8 cellular contexts compared by ENCODE assay signal in the genomic region with DNA sequence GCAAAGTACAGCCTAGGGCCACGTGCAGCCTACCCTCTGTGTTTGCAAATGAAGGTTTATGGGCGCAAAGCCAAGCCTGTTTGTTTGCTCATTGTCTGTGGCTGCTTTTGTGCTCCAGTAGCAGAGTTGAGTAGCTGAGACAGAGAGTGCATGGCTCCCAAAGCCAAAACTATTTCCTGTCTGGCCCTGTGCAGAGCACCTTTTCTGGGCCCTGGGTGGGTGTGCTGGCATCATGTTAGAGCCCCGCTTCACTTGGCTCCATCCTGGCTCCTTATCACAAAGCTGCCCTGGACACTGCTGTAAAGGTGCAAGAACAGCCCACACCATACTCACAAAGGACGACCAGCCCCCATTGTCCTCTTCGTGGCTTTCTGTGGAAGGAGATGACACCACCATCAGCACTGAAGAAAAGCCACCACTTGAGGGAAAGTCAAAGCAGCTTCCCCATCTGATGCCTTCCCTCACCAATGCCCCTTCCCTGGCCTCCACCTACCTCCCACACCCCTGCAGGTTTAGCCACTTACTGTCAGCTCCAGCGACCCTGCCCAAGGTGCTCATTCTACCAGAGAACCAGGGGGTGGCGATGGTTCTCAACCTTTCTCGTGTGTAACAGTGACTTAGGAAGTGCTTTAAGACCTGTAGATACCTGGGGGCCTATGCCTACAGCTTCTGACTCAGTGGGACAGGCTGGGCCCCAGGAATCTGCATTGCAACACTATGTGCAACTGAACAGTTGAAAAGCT. TPM values are rescaled to one million over a fixed set of nuclear protein-coding genes. Genes with fewer than 3 reads are reported as not detected.
DNase-seq lines count a peak whose midpoint lies in the region; ATAC-seq, FAIRE-seq and TF ChIP-seq lines count a peak whose summit lies in the region.

No MANE protein-coding gene starts in this region.

- no TSS peak for BruUV-seq in mammary epithelial cell (replicated peaks; lab: Mats Ljungman, UMichigan)

- H3K9me3 ChIP-seq in HEK293 (ENCODE audit: control insufficient read depth, insufficient read depth, low read depth, low read length) (no peaks in the 10 kb centered on the region), SK-N-SH (no peaks in the 10 kb centered on the region), mammary epithelial cell (replicated peaks; ENCODE audit: insufficient read depth, low read length) (no peaks in the 10 kb centered on the region), sigmoid colon (no peaks in the 10 kb centered on the region)

- CTCF ChIA-PET in HEK293 (lab: Yijun Ruan, JAX) (interaction anchor here (0.6 to 7.5 kb wide), 24 partner anchors 8 to 577 kb away, joined by 3 to 65 read pairs (median 4); no protein-coding TSS in a partner anchor), SK-N-SH (lab: Yijun Ruan, JAX) (interaction anchor here (0.6 to 6.7 kb wide), 19 partner anchors 8 to 359 kb away, joined by 3 to 35 read pairs (median 4); no protein-coding TSS in a partner anchor), mammary epithelial cell (lab: Charles Lee; ENCODE audit: low non-redundant PET) (interaction anchor here (0.6 kb wide), 1 partner anchor 129 kb away, joined by 4 read pairs; no protein-coding TSS in a partner anchor)

- H3K4me2 ChIP-seq in SK-N-SH (no peak overlapping the region), mammary epithelial cell (ENCODE audit: insufficient read depth, low read depth, low read length) (no peak overlapping the region)

- no peak for DNase-seq in AG10803 (ENCODE audit: low read depth)
- peak; percentile 42 for DNase-seq in SK-N-SH
- DNase-seq in mammary epithelial cell: peak; percentile 13
- peak; percentile 61 for DNase-seq in sigmoid colon
- DNase-seq in frontal cortex (ENCODE audit: low spot score in 2 of 2): no peak
- DNase-seq in SW 1271 (lab: John Stamatoyannopoulos, UW): no peak

- intact Hi-C loops in mammary epithelial cell (cut with micrococcal nuclease) (loop anchor here (1.0 kb wide), 1 partner anchor 147 kb away; no protein-coding TSS in a partner anchor), sigmoid colon (cut with DNase I) (no loop called here)

- TF ChIP-seq EP300 in SK-N-SH (IDR thresholded peaks at IDR 0.05; ENCODE audit: borderline replicate concordance in 1 of 2, low read depth in 1 of 2, low read length in 1 of 2) (no peak), sigmoid colon (IDR thresholded peaks at IDR 0.05) (no peak)

- H3K36me3 ChIP-seq in HEK293 (ENCODE audit: control insufficient read depth in 2 of 2, insufficient read depth in 1 of 2, low read length in 2 of 2) (no peaks in the 10 kb centered on the region), SK-N-SH (replicated peaks in 1 of 2; ENCODE audit: control insufficient read depth in 1 of 2, insufficient read depth in 2 of 2, low read length in 1 of 2) (no peaks in the 10 kb centered on the region), mammary epithelial cell (ENCODE audit: insufficient read depth, low read length) (no peaks in the 10 kb centered on the region), sigmoid colon (no peaks in the 10 kb centered on the region)

- no peak for ATAC-seq in HG03460 (IDR thresholded peaks at IDR 0.05; ENCODE audit: unreplicated experiment)

- no peak for TF ChIP-seq POLR2A in sigmoid colon (IDR thresholded peaks at IDR 0.05)

- H3K79me2 ChIP-seq in SK-N-SH (ENCODE audit: insufficient read depth) (no peaks in the 10 kb centered on the region), mammary epithelial cell (ENCODE audit: insufficient read depth, low read length) (no peaks in the 10 kb centered on the region)

- no peaks in the 10 kb centered on the region for H3K27me3 ChIP-seq in SK-N-SH (ENCODE audit: insufficient read depth)
- H3K27me3 ChIP-seq in mammary epithelial cell (ENCODE audit: insufficient read depth, low read length): peaks cover 4% of the 10 kb centered on the region
- H3K27me3 ChIP-seq in sigmoid colon: no peaks in the 10 kb centered on the region

- in situ Hi-C loops in mammary epithelial cell (cut with MboI; ENCODE audit: low sequenced_read_pairs in 2 of 2): loop anchor here (10.0 to 25.0 kb wide), 2 partner anchors 141 to 338 kb away; no protein-coding TSS in a partner anchor

- H2AFZ ChIP-seq in SK-N-SH (ENCODE audit: low read depth) (no peak overlapping the region), mammary epithelial cell (ENCODE audit: low read depth, low read length) (no peak overlapping the region)

- POLR2A ChIA-PET in HEK293 (lab: Yijun Ruan, JAX) (interaction anchor here (0.6 kb wide), 1 partner anchor 42 kb away, joined by 5 read pairs; no protein-coding TSS in a partner anchor), SK-N-SH (lab: Yijun Ruan, JAX) (no interaction called here)

- 63% methylated on average over 5 of the region's 8 CpGs for WGBS in SK-N-SH (ENCODE audit: low lambda C conversion rate)
- WGBS in mammary epithelial cell (ENCODE audit: low coverage, missing lambda C conversion rate): 79% methylated on average over 7 of the region's 8 CpGs
- WGBS in sigmoid colon, 2 donors: 38 to 54% methylated on average over 8 of the region's 8 CpGs

- H3K4me1 ChIP-seq in HEK293 (ENCODE audit: control insufficient read depth, insufficient read depth, low read length) (no peaks in the 10 kb centered on the region), SK-N-SH (ENCODE audit: control insufficient read depth in 1 of 2, insufficient read depth in 2 of 2, low read depth in 1 of 2, low read length in 1 of 2) (peaks cover 0 to 10% of the 10 kb centered on the region in 2 experiments; a peak in 1 of 4 replicates), mammary epithelial cell (ENCODE audit: insufficient read depth, low read length) (no peaks in the 10 kb centered on the region), sigmoid colon (peaks cover 0 to 9% (median 8%) of the 10 kb centered on the region in 4 donors)

- dilution Hi-C loops in mammary epithelial cell (cut with HindIII; ENCODE audit: low sequenced_read_pairs): no loop called here

- peak; percentile 61 for TF ChIP-seq RAD21 in SK-N-SH (IDR thresholded peaks at IDR 0.05; ENCODE audit: low read length)

- H4K20me1 ChIP-seq in SK-N-SH (ENCODE audit: insufficient read depth) (no peaks in the 10 kb centered on the region), mammary epithelial cell (ENCODE audit: insufficient read depth, low read length) (no peaks in the 10 kb centered on the region)

- H3K27ac ChIP-seq in HEK293 (ENCODE audit: extremely low read depth, low read depth, low read length) (no peak overlapping the region), SK-N-SH (ENCODE audit: low read depth in 2 of 2, low read length in 1 of 2) (no peak overlapping the region), mammary epithelial cell (ENCODE audit: insufficient read depth, low read depth, low read length) (no peak overlapping the region), sigmoid colon (no peak overlapping the region)

- no peaks in the 10 kb centered on the region for H3F3A ChIP-seq in SK-N-SH (replicated peaks; ENCODE audit: insufficient read depth)

- TF ChIP-seq CTCF in AG10803 (conservative IDR thresholded peaks at IDR 0.05; ENCODE audit: low read length): peak; percentile 13; the same call in 1 of the 2 replicates
- TF ChIP-seq CTCF in HEK293 (tag by site-specific recombination; IDR thresholded peaks at IDR 0.05): no peak; the same call in 1 of the 2 replicates
- no peak; the same call in 1 of the 2 replicates for TF ChIP-seq CTCF in SK-N-SH (IDR thresholded peaks at IDR 0.05)
- TF ChIP-seq CTCF in mammary epithelial cell (conservative IDR thresholded peaks at IDR 0.05 in 1 of 2, IDR thresholded peaks at IDR 0.05 in 1 of 2; ENCODE audit: extremely low read depth in 1 of 2, insufficient read depth in 1 of 2, low read depth in 1 of 2, low read length in 2 of 2): peak in 1 of 2 donors; percentile 18
- TF ChIP-seq CTCF in sigmoid colon (IDR thresholded peaks at IDR 0.05): no peak

- H3K9me2 ChIP-seq in SK-N-SH: no peaks in the 10 kb centered on the region

- no peak for FAIRE-seq in frontal cortex (lab: Jason Lieb, UNC)

- H3K4me3 ChIP-seq in AG10803 (ENCODE audit: low read length): no peak overlapping the region
- no peak overlapping the region for H3K4me3 ChIP-seq in HEK293 (ENCODE audit: low read depth, low read length)
- no peak overlapping the region for H3K4me3 ChIP-seq in SK-N-SH (ENCODE audit: low read depth in 2 of 2, low read length in 1 of 2)
- H3K4me3 ChIP-seq in mammary epithelial cell (replicated peaks in 1 of 3; ENCODE audit: insufficient read depth in 1 of 3, low read depth in 2 of 3, low read length in 3 of 3): no peak overlapping the region
- no peak overlapping the region for H3K4me3 ChIP-seq in sigmoid colon

- H3K9ac ChIP-seq in SK-N-SH (no peak overlapping the region), mammary epithelial cell (ENCODE audit: insufficient read depth, low read length) (no peak overlapping the region)

TF ChIP-seq in HEK293, 187 proteins besides CTCF, POLR2A, EP300 and RAD21 (continues in another document):
- TF ChIP-seq ZNF394 (tag by site-specific recombination; IDR thresholded peaks at IDR 0.05; ENCODE audit: borderline replicate concordance): no peak
- no peak for TF ChIP-seq MZF1 (tag by site-specific recombination; IDR thresholded peaks at IDR 0.05; ENCODE audit: borderline replicate concordance)
- TF ChIP-seq ZNF16 (tag by site-specific recombination; IDR thresholded peaks at IDR 0.05; ENCODE audit: low read depth): no peak
- TF ChIP-seq ZNF354C (tag by site-specific recombination; IDR thresholded peaks at IDR 0.05; ENCODE audit: borderline replicate concordance, low read depth): no peak
- TF ChIP-seq ZNF239 (tag by site-specific recombination; IDR thresholded peaks at IDR 0.05): no peak

TF ChIP-seq in SK-N-SH, 30 proteins besides CTCF, POLR2A, EP300 and RAD21:
- TF ChIP-seq RCOR1 (IDR thresholded peaks at IDR 0.05; ENCODE audit: low read length) (no peak), SMC3 (IDR thresholded peaks at IDR 0.05; ENCODE audit: low read depth, low read length) (peak; percentile 23; the same call in 1 of the 2 replicates), RXRA (IDR thresholded peaks at IDR 0.05; ENCODE audit: borderline replicate concordance, low read depth) (no peak), MEF2A (IDR thresholded peaks at IDR 0.05; ENCODE audit: borderline replicate concordance, low read depth) (no peak)

RNA-seq across cellular contexts. Expression of a gene that starts 23.4 kb away (rescaled TPM):
- polyA plus RNA-seq in SK-N-SH (2012; rRNA removed): not detected in 2 replicates
- not detected in 2 replicates for polyA plus RNA-seq in SK-N-SH (2012; cell fraction: cytosol; rRNA removed)
- not detected in 2 replicates for polyA plus RNA-seq in SK-N-SH (2012; cell fraction: nucleus; rRNA removed)
- not detected for total RNA-seq in mammary epithelial cell
- not detected for polyA plus RNA-seq in mammary epithelial cell
- not detected for polyA minus RNA-seq in mammary epithelial cell
- 10 to 100 TPM; 10.2 to 17.2 (median 13.6) TPM for total RNA-seq in sigmoid colon
- 10 to 100 TPM in 1 of 3 donors, 1 to 10 TPM in 2; 5.4 to 22.3 (median 8.6) TPM for polyA plus RNA-seq in sigmoid colon
- total RNA-seq in frontal cortex: 1.2 TPM

RNA-seq across cellular contexts. Expression of a gene that starts 41.4 kb away (rescaled TPM):
- polyA plus RNA-seq in SK-N-SH (2012; rRNA removed): not detected in 2 replicates
- polyA plus RNA-seq in SK-N-SH (2012; cell fraction: cytosol; rRNA removed): not detected in 2 replicates
- polyA plus RNA-seq in SK-N-SH (2012; cell fraction: nucleus; rRNA removed): not detected in 2 replicates
- total RNA-seq in mammary epithelial cell: not detected
- not detected for polyA plus RNA-seq in mammary epithelial cell
- polyA minus RNA-seq in mammary epithelial cell: not detected
- not detected for total RNA-seq in sigmoid colon
- not detected for polyA plus RNA-seq in sigmoid colon
- total RNA-seq in frontal cortex: not detected

Comparison
In these comparisons a context has a peak if more than half of its experiments do, and no peak if none do; other contexts are left out.
1. DNase-seq: peak in SK-N-SH (single experiment), mammary epithelial cell (single experiment) and sigmoid colon (single experiment); none in AG10803 (single experiment), frontal cortex (0 of 2) and SW 1271 (0 of 2).